Comparison of ENCODE assay signal across 11 cellular contexts in genomic region chr1:24996983-24997893, GRCh38.
DNase-seq lines count a peak whose midpoint lies in the region; ATAC-seq and TF ChIP-seq lines count a peak whose summit lies in the region.
"Had no signal": no experiment of that assay in that cellular context is flagged by ENCODE, and none has a peak within 500 bp of the region (broad histone marks: within the 10 kb centered on the region; RNA-seq: fewer than 3 reads in every experiment).

No MANE protein-coding gene starts in this region.

- H3K4me1 ChIP-seq in DND-41 (ENCODE audit: insufficient read depth, low read length) (peaks cover 32% of the 10 kb centered on the region), Loucy (ENCODE audit: insufficient read depth, low read length, poor library complexity, severe bottlenecking) (peaks cover 87% of the 10 kb centered on the region), osteoblast (ENCODE audit: insufficient read depth, low read length) (no peaks in the 10 kb centered on the region)
- H3K4me1 ChIP-seq: testis had no signal

- TF ChIP-seq CTCF in DND-41 (IDR thresholded peaks at IDR 0.05; ENCODE audit: borderline replicate concordance, extremely low read depth, low read length, poor library complexity, severe bottlenecking) (no peak), Loucy (conservative IDR thresholded peaks at IDR 0.05; ENCODE audit: low read length) (no peak), osteoblast (IDR thresholded peaks at IDR 0.05; ENCODE audit: extremely low read depth, low read depth, low read length) (no peak), RWPE1 (conservative IDR thresholded peaks at IDR 0.05; ENCODE audit: low read depth) (no peak)

- no peaks in the 10 kb centered on the region for H3K27me3 ChIP-seq in DND-41 (ENCODE audit: insufficient read depth, low read length, poor library complexity)
- no peaks in the 10 kb centered on the region for H3K27me3 ChIP-seq in Loucy (ENCODE audit: insufficient read depth, low read length, poor library complexity, severe bottlenecking)
- H3K27me3 ChIP-seq in osteoblast (ENCODE audit: insufficient read depth, low read length), result peaks cover 9% of the 10 kb centered on the region
- H3K27me3 ChIP-seq: testis had no signal

- peak; percentile 96 for DNase-seq in DND-41
- DNase-seq in osteoblast (ENCODE audit: insufficient read length, low spot score, missing footprints), result peak; percentile 75
- DNase-seq in DMS153 treated with DMSO at 0.1 percent for 48 hours (lab: John Stamatoyannopoulos, UW; ENCODE audit: unreplicated experiment), result no peak
- no peak for DNase-seq in NCI-H2081 treated with DMSO at 0.1 percent for 48 hours (lab: John Stamatoyannopoulos, UW)
- DNase-seq in RWPE1 (ENCODE audit: low spot score), result no peak
- DNase-seq: NCI-H2081, testis had no signal

- peak overlapping the region; percentile 41 for H3K4me2 ChIP-seq in DND-41 (ENCODE audit: insufficient read depth, low read length)
- peak overlapping the region; percentile 71 for H3K4me2 ChIP-seq in Loucy (ENCODE audit: low read depth, low read length, poor library complexity, severe bottlenecking)
- no peak overlapping the region for H3K4me2 ChIP-seq in osteoblast (ENCODE audit: insufficient read depth, low read length)

- no peaks in the 10 kb centered on the region for H3K9me3 Mint-ChIP-seq in activated T-helper 17 cell treated with anti-CD3 and anti-CD28 coated beads, Interleukin-2, amount 50 U/mL, for 72 hours

- H3K27ac ChIP-seq in DND-41 (ENCODE audit: low read length), result peak overlapping the region; percentile 78
- no peak overlapping the region for H3K27ac ChIP-seq in osteoblast (ENCODE audit: low read depth, low read length)
- H3K27ac ChIP-seq in RWPE1, result no peak overlapping the region
- H3K27ac ChIP-seq: testis, VCaP had no signal

- H3F3A ChIP-seq in Loucy (ENCODE audit: low read depth), result peaks cover 8% of the 10 kb centered on the region

- H3K9ac ChIP-seq in DND-41 (ENCODE audit: low read depth, low read length) (no peak overlapping the region), Loucy (ENCODE audit: low read depth, low read length, poor library complexity, severe bottlenecking) (peak overlapping the region; percentile 70)

- H3K79me2 ChIP-seq in DND-41 (ENCODE audit: insufficient read depth, low read length) (no peaks in the 10 kb centered on the region), Loucy (ENCODE audit: insufficient read depth, low read length) (no peaks in the 10 kb centered on the region), osteoblast (ENCODE audit: insufficient read depth, low read length) (no peaks in the 10 kb centered on the region)

- H3K4me3 ChIP-seq in DND-41 (ENCODE audit: low read depth in 1 of 2, low read length in 2 of 2), result peak overlapping the region in 1 of 2 experiments; percentile 13; a peak in 1 of 4 replicates
- peak overlapping the region; percentile 55 for H3K4me3 ChIP-seq in Loucy (ENCODE audit: low read length, poor library complexity, severe bottlenecking)
- H3K4me3 ChIP-seq in osteoblast (ENCODE audit: insufficient read depth, low read length), result no peak overlapping the region
- H3K4me3 ChIP-seq: testis had no signal

- POLR2A ChIA-PET in RWPE1 (lab: Yijun Ruan, JAX; ENCODE audit: low non-redundant PET), result no interaction called here

- H2AFZ ChIP-seq in DND-41 (ENCODE audit: low read depth, low read length) (no peak overlapping the region), Loucy (ENCODE audit: low read length) (no peak overlapping the region), osteoblast (ENCODE audit: low read length) (no peak overlapping the region)

- H3K27ac Mint-ChIP-seq in activated T-helper 17 cell treated with anti-CD3 and anti-CD28 coated beads, Interleukin-2, amount 50 U/mL, for 72 hours, result peak overlapping the region; percentile 40

- CTCF ChIA-PET in RWPE1 (lab: Yijun Ruan, JAX), result interaction anchor here (1.7 kb wide), 1 partner anchor 40 kb away, joined by 6 read pairs; no protein-coding TSS in a partner anchor

- H3K9me2 ChIP-seq in Loucy (replicated peaks; ENCODE audit: low read depth, low read length), result no peaks in the 10 kb centered on the region

- H3K27me3 Mint-ChIP-seq in activated T-helper 17 cell treated with anti-CD3 and anti-CD28 coated beads, Interleukin-2, amount 50 U/mL, for 72 hours, result no peaks in the 10 kb centered on the region

- no peak overlapping the region for H3K4me3 Mint-ChIP-seq in activated T-helper 17 cell treated with anti-CD3 and anti-CD28 coated beads, Interleukin-2, amount 50 U/mL, for 72 hours

- H4K20me1 ChIP-seq in DND-41 (ENCODE audit: insufficient read depth, low read length) (peaks cover 4% of the 10 kb centered on the region; the same call in 1 of the 2 replicates), Loucy (ENCODE audit: insufficient read depth, low read length, poor library complexity, severe bottlenecking) (no peaks in the 10 kb centered on the region), osteoblast (ENCODE audit: insufficient read depth, low read length) (no peaks in the 10 kb centered on the region)

- peaks cover 25% of the 10 kb centered on the region for H3K4me1 Mint-ChIP-seq in activated T-helper 17 cell treated with anti-CD3 and anti-CD28 coated beads, Interleukin-2, amount 50 U/mL, for 72 hours

- H3K9me3 ChIP-seq in DND-41 (ENCODE audit: insufficient read depth, low read length, severe bottlenecking) (no peaks in the 10 kb centered on the region), Loucy (ENCODE audit: insufficient read depth, low read depth, low read length) (no peaks in the 10 kb centered on the region), osteoblast (ENCODE audit: low read depth, low read length) (no peaks in the 10 kb centered on the region)
- H3K9me3 ChIP-seq: testis had no signal

- no peaks in the 10 kb centered on the region for H3K36me3 ChIP-seq in DND-41 (ENCODE audit: insufficient read depth, low read length)
- H3K36me3 ChIP-seq in Loucy (ENCODE audit: insufficient read depth, low read length), result no peaks in the 10 kb centered on the region
- no peaks in the 10 kb centered on the region for H3K36me3 ChIP-seq in osteoblast (ENCODE audit: insufficient read depth, low read length)

- no peaks in the 10 kb centered on the region for H3K36me3 Mint-ChIP-seq in activated T-helper 17 cell treated with anti-CD3 and anti-CD28 coated beads, Interleukin-2, amount 50 U/mL, for 72 hours (ENCODE audit: low read depth)

- ATAC-seq in DND-41 (ENCODE audit: insufficient read depth, low read depth) (peak; percentile 95), GM19455 (IDR thresholded peaks at IDR 0.05; ENCODE audit: unreplicated experiment) (no peak)
- no peak for ATAC-seq in activated T-helper 17 cell treated with anti-CD3 and anti-CD28 coated beads, Interleukin-2, amount 50 U/mL, for 72 hours (replicated peaks)

Comparison
In these comparisons a context has a peak if more than half of its experiments do, and no peak if none do; other contexts are left out.
1. DNase-seq: peak in DND-41 (single experiment) and osteoblast (single experiment); none in DMS153 treated with DMSO at 0.1 percent for 48 hours (single experiment), NCI-H2081 treated with DMSO at 0.1 percent for 48 hours (single experiment) and RWPE1 (single experiment).